16 cellular contexts compared by ENCODE assay signal in genomic region chr10:6722616-6723004, GRCh38.
A peak's percentile ranks its signal among the peaks of the same experiment; 100 is the strongest.
DNase-seq lines count a peak whose midpoint lies in the region; ATAC-seq and TF ChIP-seq lines count a peak whose summit lies in the region.
"Had no signal": no experiment of that assay in that cellular context is flagged by ENCODE, and none has a peak within 500 bp of the region (broad histone marks: within the 10 kb centered on the region; RNA-seq: fewer than 3 reads in every experiment).

No MANE protein-coding gene starts in this region.

- peaks cover 4% of the 10 kb centered on the region for H3K27me3 Mint-ChIP-seq in GM23338 (ENCODE audit: insufficient read depth, low read depth, poor library complexity)

- ATAC-seq in GM23338 (no peak), GM21528 (IDR thresholded peaks at IDR 0.05; ENCODE audit: low FRiP score, unreplicated experiment) (no peak), upper lobe of right lung (no peak)

- intact Hi-C loops in A673 (cut with micrococcal nuclease; ENCODE audit: unreplicated experiment) (loop anchor here (5.0 kb wide), 1 partner anchor 60 kb away; no protein-coding TSS in a partner anchor), upper lobe of right lung (cut with DNase I) (no loop called here)

- H3K36me3 ChIP-seq in A673 (ENCODE audit: insufficient read depth, low read length, poor library complexity, severe bottlenecking): no peaks in the 10 kb centered on the region
- no peaks in the 10 kb centered on the region for H3K36me3 ChIP-seq in GM23338 (ENCODE audit: insufficient read depth)
- H3K36me3 ChIP-seq in brain microvascular endothelial cell (replicated peaks): no peaks in the 10 kb centered on the region
- H3K36me3 ChIP-seq in upper lobe of right lung: no peaks in the 10 kb centered on the region

- peaks cover 30% of the 10 kb centered on the region for H3K4me1 Mint-ChIP-seq in GM23338
- H3K4me1 Mint-ChIP-seq: CD4-positive, alpha-beta memory T cell had no signal

- H3K27ac ChIP-seq in A673 (ENCODE audit: low read depth, low read length, poor library complexity, severe bottlenecking) (peak overlapping the region; percentile 59), GM23338 (ENCODE audit: low read depth) (peak overlapping the region; percentile 64), brain microvascular endothelial cell (peak overlapping the region; percentile 88), upper lobe of right lung (no peak overlapping the region)
- H3K27ac ChIP-seq: HL-60, SK-N-MC had no signal

- 0 out of 2 replicates have a peak overlapping the region, but pooled peaks have one; percentile 25 for H3K4me2 ChIP-seq in GM23338

- H3K4me3 ChIP-seq in A673 (ENCODE audit: low read depth, low read length, poor library complexity, severe bottlenecking) (no peak overlapping the region), GM23338 (no peak overlapping the region), brain microvascular endothelial cell (ENCODE audit: low read depth, low read length) (no peak overlapping the region), upper lobe of right lung (no peak overlapping the region)
- H3K4me3 ChIP-seq: SK-N-MC had no signal

- peak overlapping the region; percentile 49 for H3K27ac Mint-ChIP-seq in GM23338
- H3K27ac Mint-ChIP-seq: activated naive CD4-positive, alpha-beta T cell treated with anti-CD3 and anti-CD28 coated beads, Interleukin-2, amount 50 U/mL, for 72 hours; CD4-positive, alpha-beta memory T cell had no signal

- POLR2A ChIA-PET in A673 (lab: Charles Lee; ENCODE audit: low non-redundant PET): no interaction called here

- in situ Hi-C loops in brain microvascular endothelial cell (cut with HindIII; ENCODE audit: low pct_ligation_motif_present, low sequenced_read_pairs): no loop called here

- H3K79me2 ChIP-seq in GM23338 (replicated peaks; ENCODE audit: insufficient read depth): no peaks in the 10 kb centered on the region

- H3K27me3 ChIP-seq in A673 (replicated peaks; ENCODE audit: insufficient read depth, low read depth, low read length, poor library complexity) (no peaks in the 10 kb centered on the region), GM23338 (ENCODE audit: insufficient read depth) (no peaks in the 10 kb centered on the region), brain microvascular endothelial cell (replicated peaks) (no peaks in the 10 kb centered on the region), upper lobe of right lung (peaks cover 10% of the 10 kb centered on the region)

- H3K4me1 ChIP-seq in A673 (ENCODE audit: insufficient read depth, low read length, poor library complexity, severe bottlenecking): peaks cover 27% of the 10 kb centered on the region
- peaks cover 39% of the 10 kb centered on the region for H3K4me1 ChIP-seq in GM23338 (ENCODE audit: insufficient read depth)
- peaks cover 11% of the 10 kb centered on the region for H3K4me1 ChIP-seq in upper lobe of right lung

- TF ChIP-seq CTCF in A673 (conservative IDR thresholded peaks at IDR 0.05; ENCODE audit: low read depth, low read length) (no peak), GM23338 (conservative IDR thresholded peaks at IDR 0.05; ENCODE audit: low read depth in 2 of 2) (no peak), brain microvascular endothelial cell (IDR thresholded peaks at IDR 0.05; ENCODE audit: low read depth, low read length, missing control alignments) (no peak), upper lobe of right lung (IDR thresholded peaks at IDR 0.05) (no peak)

- H4K20me1 ChIP-seq in GM23338 (replicated peaks; ENCODE audit: insufficient read depth): no peaks in the 10 kb centered on the region

- H3K36me3 Mint-ChIP-seq in GM23338 (ENCODE audit: low read depth): peaks cover 16% of the 10 kb centered on the region; the same call in 2 of the 3 replicates
- H3K36me3 Mint-ChIP-seq: CD4-positive, alpha-beta memory T cell had no signal

- CTCF ChIA-PET in A673 (lab: Charles Lee): no interaction called here

- no peaks in the 10 kb centered on the region for H3K9me3 ChIP-seq in A673 (ENCODE audit: low read depth, low read length, poor library complexity, severe bottlenecking)
- H3K9me3 ChIP-seq in upper lobe of right lung: no peaks in the 10 kb centered on the region

- H3K9me2 ChIP-seq in GM23338 (ENCODE audit: insufficient read depth): no peaks in the 10 kb centered on the region; the same call in none of the 2 replicates

- H3K4me3 Mint-ChIP-seq in GM23338: no peak overlapping the region
- H3K4me3 Mint-ChIP-seq: CD4-positive, alpha-beta memory T cell had no signal

- peak; percentile 52 for DNase-seq in A673 (ENCODE audit: low spot score)
- DNase-seq in GM23338 (ENCODE audit: low spot score): no peak
- peak; percentile 32 for DNase-seq in brain microvascular endothelial cell
- peak; percentile 31 for DNase-seq in iris pigment epithelial cell (ENCODE audit: low read depth)
- DNase-seq in NCI-H69 (lab: John Stamatoyannopoulos, UW): no peak
- DNase-seq in upper lobe of right lung: no peak
- no peak for DNase-seq in GM19240 (ENCODE audit: insufficient read length, low spot score)
- DNase-seq: CD4-positive, alpha-beta memory T cell; mesendoderm; NCI-H1105 treated with DMSO at 0.1 percent for 48 hours; NCI-H524; right cardiac atrium had no signal

- H3F3A ChIP-seq in GM23338 (replicated peaks; ENCODE audit: low read depth): no peaks in the 10 kb centered on the region; the same call in 1 of the 2 replicates

- BruUV-seq in A673 (replicated peaks; lab: Mats Ljungman, UMichigan): no TSS peak

- peak overlapping the region; percentile 76; the same call in 1 of the 2 replicates for H2AFZ ChIP-seq in GM23338

- peaks cover 14% of the 10 kb centered on the region for H3K9me3 Mint-ChIP-seq in GM23338

TF ChIP-seq in GM23338, 12 proteins besides CTCF, POLR2A, EP300 and RAD21:
- TF ChIP-seq EZH2phosphoT487 (IDR thresholded peaks at IDR 0.05; ENCODE audit: unreplicated experiment): no peak
- no peak for TF ChIP-seq NANOG (IDR thresholded peaks at IDR 0.05; ENCODE audit: borderline replicate concordance)
TF ChIP-seq in GM23338: peak in this region for 0.

Comparison
In these comparisons a context has a peak if more than half of its experiments do, and no peak if none do; other contexts are left out.
1. DNase-seq: peak in A673 (single experiment), brain microvascular endothelial cell (single experiment) and iris pigment epithelial cell (single experiment); none in GM23338 (single experiment), NCI-H69 (single experiment), upper lobe of right lung (single experiment) and GM19240 (single experiment).